2 cellular contexts compared by ENCODE assay signal in the genomic region with DNA sequence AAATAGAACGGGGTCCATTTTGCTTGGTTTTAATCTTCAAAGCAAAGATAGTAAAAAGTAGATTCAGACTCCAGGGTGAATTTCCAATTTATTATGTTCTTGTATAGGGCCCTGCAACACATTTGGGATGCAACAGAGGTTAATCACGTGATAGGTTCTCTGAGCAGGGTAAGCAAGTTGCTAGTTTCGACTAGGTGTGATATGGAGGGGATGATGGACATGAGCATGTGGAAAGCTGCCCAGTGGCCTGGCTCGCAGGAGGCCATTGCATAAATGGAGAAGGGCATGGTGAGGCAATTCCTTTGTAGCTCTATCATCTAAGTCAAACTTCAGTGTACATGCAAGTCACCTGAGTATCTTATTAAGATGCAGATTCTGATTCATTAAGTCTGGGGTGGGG.
A peak's percentile ranks its signal among the peaks of the same experiment; 100 is the strongest.
TF ChIP-seq lines count a peak whose summit lies in the region.

No MANE protein-coding gene starts in this region.

TF ChIP-seq in HepG2, 621 proteins besides CTCF, POLR2A, EP300 and RAD21:
- TF ChIP-seq KDM4B (CRISPR knock-in tag; IDR thresholded peaks at IDR 0.05) (no peak), JDP2 (CRISPR knock-in tag; IDR thresholded peaks at IDR 0.05; ENCODE audit: borderline replicate concordance) (no peak), RAD51 (IDR thresholded peaks at IDR 0.05; ENCODE audit: borderline replicate concordance) (peak; percentile 81), ZNF430 (CRISPR knock-in tag; IDR thresholded peaks at IDR 0.05) (no peak), ZNF543 (CRISPR knock-in tag; IDR thresholded peaks at IDR 0.05) (no peak), ZBTB21 (CRISPR knock-in tag; IDR thresholded peaks at IDR 0.05) (no peak)
- TF ChIP-seq, protein P1, sequence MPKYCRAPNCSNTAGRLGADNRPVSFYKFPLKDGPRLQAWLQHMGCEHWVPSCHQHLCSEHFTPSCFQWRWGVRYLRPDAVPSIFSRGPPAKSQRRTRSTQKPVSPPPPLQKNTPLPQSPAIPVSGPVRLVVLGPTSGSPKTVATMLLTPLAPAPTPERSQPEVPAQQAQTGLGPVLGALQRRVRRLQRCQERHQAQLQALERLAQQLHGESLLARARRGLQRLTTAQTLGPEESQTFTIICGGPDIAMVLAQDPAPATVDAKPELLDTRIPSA (CRISPR knock-in tag; IDR thresholded peaks at IDR 0.05; ENCODE audit: borderline replicate concordance), result no peak
- TF ChIP-seq, protein P2, sequence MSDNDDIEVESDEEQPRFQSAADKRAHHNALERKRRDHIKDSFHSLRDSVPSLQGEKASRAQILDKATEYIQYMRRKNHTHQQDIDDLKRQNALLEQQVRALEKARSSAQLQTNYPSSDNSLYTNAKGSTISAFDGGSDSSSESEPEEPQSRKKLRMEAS (IDR thresholded peaks at IDR 0.05), result no peak
- TF ChIP-seq, protein P3, sequence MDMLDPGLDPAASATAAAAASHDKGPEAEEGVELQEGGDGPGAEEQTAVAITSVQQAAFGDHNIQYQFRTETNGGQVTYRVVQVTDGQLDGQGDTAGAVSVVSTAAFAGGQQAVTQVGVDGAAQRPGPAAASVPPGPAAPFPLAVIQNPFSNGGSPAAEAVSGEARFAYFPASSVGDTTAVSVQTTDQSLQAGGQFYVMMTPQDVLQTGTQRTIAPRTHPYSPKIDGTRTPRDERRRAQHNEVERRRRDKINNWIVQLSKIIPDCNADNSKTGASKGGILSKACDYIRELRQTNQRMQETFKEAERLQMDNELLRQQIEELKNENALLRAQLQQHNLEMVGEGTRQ (IDR thresholded peaks at IDR 0.05; ENCODE audit: low read depth, low read length), result peak; percentile 41; the same call in 1 of the 2 replicates
- TF ChIP-seq, protein P3 (CRISPR knock-in tag; IDR thresholded peaks at IDR 0.05; ENCODE audit: borderline replicate concordance), result no peak
TF ChIP-seq in HepG2: peak in this region for 2.

TF ChIP-seq in K562, 482 proteins besides CTCF, POLR2A, EP300 and RAD21:
- no peak for TF ChIP-seq NEUROD1 (IDR thresholded peaks at IDR 0.05; ENCODE audit: borderline replicate concordance, low read depth, low read length, partially characterized antibody)
- TF ChIP-seq, protein P4, sequence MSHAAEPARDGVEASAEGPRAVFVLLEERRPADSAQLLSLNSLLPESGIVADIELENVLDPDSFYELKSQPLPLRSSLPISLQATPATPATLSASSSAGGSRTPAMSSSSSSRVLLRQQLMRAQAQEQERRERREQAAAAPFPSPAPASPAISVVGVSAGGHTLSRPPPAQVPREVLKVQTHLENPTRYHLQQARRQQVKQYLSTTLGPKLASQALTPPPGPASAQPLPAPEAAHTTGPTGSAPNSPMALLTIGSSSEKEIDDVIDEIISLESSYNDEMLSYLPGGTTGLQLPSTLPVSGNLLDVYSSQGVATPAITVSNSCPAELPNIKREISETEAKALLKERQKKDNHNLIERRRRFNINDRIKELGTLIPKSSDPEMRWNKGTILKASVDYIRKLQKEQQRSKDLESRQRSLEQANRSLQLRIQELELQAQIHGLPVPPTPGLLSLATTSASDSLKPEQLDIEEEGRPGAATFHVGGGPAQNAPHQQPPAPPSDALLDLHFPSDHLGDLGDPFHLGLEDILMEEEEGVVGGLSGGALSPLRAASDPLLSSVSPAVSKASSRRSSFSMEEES (CRISPR knock-in tag; IDR thresholded peaks at IDR 0.05), result peak; percentile 88
